In the genomic region with DNA sequence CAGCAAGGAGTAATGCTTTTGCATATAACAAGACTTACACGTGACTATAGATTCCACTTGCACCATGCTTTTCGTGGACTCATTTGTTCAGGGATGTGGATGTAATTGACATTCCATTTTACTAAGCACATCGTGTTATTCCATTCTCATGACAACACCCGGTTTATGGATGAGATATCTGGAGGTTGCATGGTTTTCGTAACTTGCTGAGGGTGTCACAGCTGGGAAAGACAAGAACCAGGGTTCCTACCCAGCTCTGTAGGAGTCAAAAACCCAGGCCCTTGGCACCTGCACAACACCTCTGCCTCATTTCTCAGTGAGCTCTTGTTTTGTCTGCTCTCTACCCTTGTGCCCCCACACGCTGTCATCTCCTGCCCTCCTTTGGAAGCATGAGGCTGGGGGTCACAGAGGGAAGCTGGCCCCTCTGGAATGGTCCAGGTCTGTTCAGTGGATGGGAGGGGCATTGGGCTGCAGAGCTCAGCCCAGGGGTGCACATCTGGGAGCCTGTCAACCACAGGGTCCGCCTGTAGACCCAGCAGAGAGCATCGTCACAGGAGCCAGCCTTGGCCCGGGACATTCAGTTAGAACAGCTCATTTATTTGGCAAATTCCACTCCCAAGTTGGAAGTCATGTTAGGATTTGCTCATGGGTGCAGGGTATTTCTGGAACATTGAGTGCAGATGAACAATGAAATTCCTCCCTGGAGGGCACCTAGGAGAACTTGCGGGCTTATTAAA, we compare ENCODE assay signal across 12 cellular contexts.
A peak's percentile ranks its signal among the peaks of the same experiment; 100 is the strongest.
DNase-seq lines count a peak whose midpoint lies in the region; ATAC-seq and TF ChIP-seq lines count a peak whose summit lies in the region.
"Had no signal": no experiment of that assay in that cellular context is flagged by ENCODE, and none has a peak within 500 bp of the region (broad histone marks: within the 10 kb centered on the region; RNA-seq: fewer than 3 reads in every experiment).

No MANE protein-coding gene starts in this region.

- H3K4me3 Mint-ChIP-seq in mesothelial cell of epicardium: no peak overlapping the region
- H3K4me3 Mint-ChIP-seq: activated CD8-positive, alpha-beta T cell treated with anti-CD3 and anti-CD28 coated beads, Interleukin-2, amount 10 ng/mL, durations not matched to agents 7 days and 5 days; activated naive CD8-positive, alpha-beta T cell treated with anti-CD3 and anti-CD28 coated beads for 36 hours had no signal

- H3K27me3 Mint-ChIP-seq in mesothelial cell of epicardium (ENCODE audit: low read depth): peaks cover 18% of the 10 kb centered on the region

- 0 out of 2 replicates have a peak overlapping the region, but pooled peaks have one; percentile 7 for H3K4me3 ChIP-seq in HFF-Myc (replicated peaks; ENCODE audit: low read depth, low read length)
- peak overlapping the region in 2 of 4 donors; percentile 8 to 44 for H3K4me3 ChIP-seq in esophagus muscularis mucosa
- H3K4me3 ChIP-seq in testis: no peak overlapping the region

- TF ChIP-seq CTCF in HFF-Myc (IDR thresholded peaks at IDR 0.05; ENCODE audit: low read depth, low read length, missing control alignments) (no peak), esophagus muscularis mucosa (IDR thresholded peaks at IDR 0.05) (peak in 1 of 3 experiments; percentile 3), mesothelial cell of epicardium (IDR thresholded peaks at IDR 0.05; ENCODE audit: unreplicated experiment) (no peak), testis (IDR thresholded peaks at IDR 0.05) (no peak)

- peak overlapping the region; percentile 94 for H3K27ac Mint-ChIP-seq in mesothelial cell of epicardium
- H3K27ac Mint-ChIP-seq: activated CD8-positive, alpha-beta T cell treated with anti-CD3 and anti-CD28 coated beads, Interleukin-2, amount 10 ng/mL, durations not matched to agents 7 days and 5 days; activated naive CD8-positive, alpha-beta T cell treated with anti-CD3 and anti-CD28 coated beads for 36 hours had no signal

- WGBS in esophagus muscularis mucosa: 31% methylated on average over 9 of the region's 10 CpGs
- 62 to 71% methylated on average over 10 of the region's 10 CpGs for WGBS in testis, 2 donors

- H3K9me3 Mint-ChIP-seq in mesothelial cell of epicardium: no peaks in the 10 kb centered on the region
- H3K9me3 Mint-ChIP-seq: activated naive CD8-positive, alpha-beta T cell treated with anti-CD3 and anti-CD28 coated beads for 36 hours had no signal

- intact Hi-C loops in esophagus muscularis mucosa (cut with DNase I) (loop anchor here (2.0 to 5.0 kb wide), 2 partner anchors 55 to 131 kb away; no protein-coding TSS in a partner anchor), testis (cut with DNase I; ENCODE audit: low total_unique reads) (no loop called here)

- DNase-seq in HFF-Myc (ENCODE audit: extremely low read depth, low read depth) (peak; percentile 61), esophagus muscularis mucosa (ENCODE audit: extremely low spot score) (peak; percentile 94), mesothelial cell of epicardium (ENCODE audit: low spot score in 2 of 2, unreplicated experiment in 2 of 2) (no peak), testis (peak; percentile 24), NCI-H510A (lab: John Stamatoyannopoulos, UW) (no peak), DMS79 (lab: John Stamatoyannopoulos, UW) (no peak)
- no peak for DNase-seq in effector CD8-positive, alpha-beta T cell (lab: John Stamatoyannopoulos, UW)
- DNase-seq: activated CD8-positive, alpha-beta T cell treated with anti-CD3 and anti-CD28 coated beads, Interleukin-2, amount 10 ng/mL, durations not matched to agents 7 days and 5 days; activated naive CD8-positive, alpha-beta T cell treated with anti-CD3 and anti-CD28 coated beads for 36 hours; Caco-2; NCI-H1417 treated with DMSO at 0.1 percent for 48 hours had no signal

- H3K27ac ChIP-seq in esophagus muscularis mucosa (replicated peaks in 1 of 4) (peak overlapping the region; percentile 91 to 96 (median 95)), testis (peak overlapping the region in 1 of 2 donors; percentile 68)

- no peaks in the 10 kb centered on the region for H3K36me3 Mint-ChIP-seq in mesothelial cell of epicardium
- H3K36me3 Mint-ChIP-seq: activated naive CD8-positive, alpha-beta T cell treated with anti-CD3 and anti-CD28 coated beads for 36 hours had no signal

- H3K4me1 ChIP-seq in esophagus muscularis mucosa (peaks cover 28 to 71% (median 68%) of the 10 kb centered on the region in 4 donors), testis (peaks cover 12% of the 10 kb centered on the region)
- H3K4me1 ChIP-seq: Caco-2 had no signal

- TF ChIP-seq POLR2A in esophagus muscularis mucosa (IDR thresholded peaks at IDR 0.05; ENCODE audit: low read depth): no peak
- TF ChIP-seq POLR2A in testis (IDR thresholded peaks at IDR 0.05): no peak

- H3K9me3 ChIP-seq in esophagus muscularis mucosa: no peaks in the 10 kb centered on the region
- no peaks in the 10 kb centered on the region for H3K9me3 ChIP-seq in testis
- H3K9me3 ChIP-seq: Caco-2 had no signal

- H3K4me1 Mint-ChIP-seq in mesothelial cell of epicardium: peaks cover 34% of the 10 kb centered on the region
- H3K4me1 Mint-ChIP-seq: activated naive CD8-positive, alpha-beta T cell treated with anti-CD3 and anti-CD28 coated beads for 36 hours had no signal

- H3K36me3 ChIP-seq in esophagus muscularis mucosa (no peaks in the 10 kb centered on the region), testis (ENCODE audit: low read depth, missing control alignments) (no peaks in the 10 kb centered on the region)

- H3K27me3 ChIP-seq in esophagus muscularis mucosa (no peaks in the 10 kb centered on the region), testis (no peaks in the 10 kb centered on the region)

- no peak for ATAC-seq in HG03108 (IDR thresholded peaks at IDR 0.05; ENCODE audit: unreplicated experiment)
- ATAC-seq: activated CD8-positive, alpha-beta T cell treated with anti-CD3 and anti-CD28 coated beads, Interleukin-2, amount 10 ng/mL, durations not matched to agents 7 days and 5 days had no signal

- peak; percentile 97 for TF ChIP-seq EP300 in esophagus muscularis mucosa (IDR thresholded peaks at IDR 0.05)

Comparison
In these comparisons a context has a peak if more than half of its experiments do, and no peak if none do; other contexts are left out.
1. DNase-seq: peak in HFF-Myc (single experiment), esophagus muscularis mucosa (single experiment) and testis (single experiment); none in mesothelial cell of epicardium (0 of 2), effector CD8-positive, alpha-beta T cell (single experiment), NCI-H510A (single experiment) and DMS79 (single experiment).